ENCODE assay signal across 1 cellular context in the genomic region with DNA sequence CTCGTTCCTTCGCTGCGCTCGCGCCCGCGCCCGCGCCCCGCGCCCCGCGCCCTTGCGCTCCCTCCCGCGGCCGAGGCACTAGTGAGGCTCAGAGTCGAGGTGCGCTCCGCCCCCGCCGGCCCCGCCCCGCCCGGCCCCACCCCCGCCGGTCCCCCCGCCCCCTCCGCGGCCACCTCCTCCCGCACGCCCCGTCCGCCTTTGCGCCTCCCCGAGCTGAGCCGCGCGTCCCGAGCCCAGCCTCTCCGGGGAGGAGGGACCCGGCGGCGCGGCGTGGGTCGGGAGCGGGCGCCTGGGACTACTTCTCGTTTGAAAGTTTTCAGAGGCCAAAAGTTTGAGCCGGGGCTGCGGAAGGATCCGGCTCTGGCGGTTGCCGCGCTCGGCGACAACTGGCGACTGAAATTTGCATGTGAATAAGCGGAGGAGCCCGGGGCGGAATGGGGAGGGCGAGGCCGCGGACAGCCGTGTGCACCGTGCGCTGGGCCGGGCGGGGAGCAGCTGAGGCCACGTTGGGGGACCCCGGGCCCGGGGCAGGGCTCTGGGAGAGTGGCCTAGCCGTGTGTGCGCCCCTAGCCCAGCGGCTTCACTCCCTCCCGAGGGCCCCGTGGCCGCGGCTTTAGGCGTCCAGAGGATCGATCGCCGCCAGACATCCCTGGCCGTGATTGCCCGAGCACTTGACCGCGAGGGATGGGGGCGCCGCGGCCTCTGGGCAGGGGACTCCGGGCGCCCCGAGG.
A peak's percentile ranks its signal among the peaks of the same experiment; 100 is the strongest.
TF ChIP-seq lines count a peak whose summit lies in the region.

A gene (minus strand): TSS at position 83 of the 731 bp plus-strand sequence. CDS start 262 bp downstream, outside the sequence.

TF ChIP-seq in HEK293, 187 proteins besides CTCF, POLR2A, EP300 and RAD21 (continued from another document and continues in another):
- TF ChIP-seq, protein P1, sequence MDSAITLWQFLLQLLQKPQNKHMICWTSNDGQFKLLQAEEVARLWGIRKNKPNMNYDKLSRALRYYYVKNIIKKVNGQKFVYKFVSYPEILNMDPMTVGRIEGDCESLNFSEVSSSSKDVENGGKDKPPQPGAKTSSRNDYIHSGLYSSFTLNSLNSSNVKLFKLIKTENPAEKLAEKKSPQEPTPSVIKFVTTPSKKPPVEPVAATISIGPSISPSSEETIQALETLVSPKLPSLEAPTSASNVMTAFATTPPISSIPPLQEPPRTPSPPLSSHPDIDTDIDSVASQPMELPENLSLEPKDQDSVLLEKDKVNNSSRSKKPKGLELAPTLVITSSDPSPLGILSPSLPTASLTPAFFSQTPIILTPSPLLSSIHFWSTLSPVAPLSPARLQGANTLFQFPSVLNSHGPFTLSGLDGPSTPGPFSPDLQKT (IDR thresholded peaks at IDR 0.05; ENCODE audit: borderline replicate concordance, low read depth, low read length) = no peak
- TF ChIP-seq, protein P2, sequence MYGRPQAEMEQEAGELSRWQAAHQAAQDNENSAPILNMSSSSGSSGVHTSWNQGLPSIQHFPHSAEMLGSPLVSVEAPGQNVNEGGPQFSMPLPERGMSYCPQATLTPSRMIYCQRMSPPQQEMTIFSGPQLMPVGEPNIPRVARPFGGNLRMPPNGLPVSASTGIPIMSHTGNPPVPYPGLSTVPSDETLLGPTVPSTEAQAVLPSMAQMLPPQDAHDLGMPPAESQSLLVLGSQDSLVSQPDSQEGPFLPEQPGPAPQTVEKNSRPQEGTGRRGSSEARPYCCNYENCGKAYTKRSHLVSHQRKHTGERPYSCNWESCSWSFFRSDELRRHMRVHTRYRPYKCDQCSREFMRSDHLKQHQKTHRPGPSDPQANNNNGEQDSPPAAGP (tag by site-specific recombination; IDR thresholded peaks at IDR 0.05) = peak; percentile 81; the same call in 1 of the 2 replicates
- no peak for TF ChIP-seq ZNF768 (tag by site-specific recombination; IDR thresholded peaks at IDR 0.05)
- peak; percentile 60; the same call in 1 of the 2 replicates for TF ChIP-seq WT1 (tag by site-specific recombination; IDR thresholded peaks at IDR 0.05)
- TF ChIP-seq ZNF121 (tag by site-specific recombination; IDR thresholded peaks at IDR 0.05) = no peak; the same call in 1 of the 2 replicates
- TF ChIP-seq ZSCAN16 (tag by site-specific recombination; IDR thresholded peaks at IDR 0.05) = no peak
- TF ChIP-seq, protein P3, sequence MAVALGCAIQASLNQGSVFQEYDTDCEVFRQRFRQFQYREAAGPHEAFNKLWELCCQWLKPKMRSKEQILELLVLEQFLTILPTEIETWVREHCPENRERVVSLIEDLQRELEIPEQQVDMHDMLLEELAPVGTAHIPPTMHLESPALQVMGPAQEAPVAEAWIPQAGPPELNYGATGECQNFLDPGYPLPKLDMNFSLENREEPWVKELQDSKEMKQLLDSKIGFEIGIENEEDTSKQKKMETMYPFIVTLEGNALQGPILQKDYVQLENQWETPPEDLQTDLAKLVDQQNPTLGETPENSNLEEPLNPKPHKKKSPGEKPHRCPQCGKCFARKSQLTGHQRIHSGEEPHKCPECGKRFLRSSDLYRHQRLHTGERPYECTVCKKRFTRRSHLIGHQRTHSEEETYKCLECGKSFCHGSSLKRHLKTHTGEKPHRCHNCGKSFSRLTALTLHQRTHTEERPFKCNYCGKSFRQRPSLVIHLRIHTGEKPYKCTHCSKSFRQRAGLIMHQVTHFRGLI (tag by site-specific recombination; IDR thresholded peaks at IDR 0.05) = peak; percentile 76
- TF ChIP-seq, protein P4, sequence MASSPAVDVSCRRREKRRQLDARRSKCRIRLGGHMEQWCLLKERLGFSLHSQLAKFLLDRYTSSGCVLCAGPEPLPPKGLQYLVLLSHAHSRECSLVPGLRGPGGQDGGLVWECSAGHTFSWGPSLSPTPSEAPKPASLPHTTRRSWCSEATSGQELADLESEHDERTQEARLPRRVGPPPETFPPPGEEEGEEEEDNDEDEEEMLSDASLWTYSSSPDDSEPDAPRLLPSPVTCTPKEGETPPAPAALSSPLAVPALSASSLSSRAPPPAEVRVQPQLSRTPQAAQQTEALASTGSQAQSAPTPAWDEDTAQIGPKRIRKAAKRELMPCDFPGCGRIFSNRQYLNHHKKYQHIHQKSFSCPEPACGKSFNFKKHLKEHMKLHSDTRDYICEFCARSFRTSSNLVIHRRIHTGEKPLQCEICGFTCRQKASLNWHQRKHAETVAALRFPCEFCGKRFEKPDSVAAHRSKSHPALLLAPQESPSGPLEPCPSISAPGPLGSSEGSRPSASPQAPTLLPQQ (tag by site-specific recombination; IDR thresholded peaks at IDR 0.05) = peak; percentile 83
- TF ChIP-seq ZNF529 (tag by site-specific recombination; IDR thresholded peaks at IDR 0.05; ENCODE audit: insufficient replicate concordance) = no peak
- TF ChIP-seq ZFP69B (tag by site-specific recombination; IDR thresholded peaks at IDR 0.05) = peak; percentile 74; the same call in 1 of the 2 replicates
- TF ChIP-seq ZNF843 (tag by site-specific recombination; IDR thresholded peaks at IDR 0.05) = peak; percentile 60; the same call in 1 of the 2 replicates
- no peak for TF ChIP-seq MEIS1 (CRISPR knock-in tag; IDR thresholded peaks at IDR 0.05; ENCODE audit: borderline replicate concordance)
- TF ChIP-seq ZNF169 (tag by site-specific recombination; IDR thresholded peaks at IDR 0.05) = no peak; the same call in 1 of the 2 replicates
- TF ChIP-seq ZNF76 (tag by site-specific recombination; IDR thresholded peaks at IDR 0.05; ENCODE audit: borderline replicate concordance, low read depth) = peak; percentile 79
- TF ChIP-seq, protein P5, sequence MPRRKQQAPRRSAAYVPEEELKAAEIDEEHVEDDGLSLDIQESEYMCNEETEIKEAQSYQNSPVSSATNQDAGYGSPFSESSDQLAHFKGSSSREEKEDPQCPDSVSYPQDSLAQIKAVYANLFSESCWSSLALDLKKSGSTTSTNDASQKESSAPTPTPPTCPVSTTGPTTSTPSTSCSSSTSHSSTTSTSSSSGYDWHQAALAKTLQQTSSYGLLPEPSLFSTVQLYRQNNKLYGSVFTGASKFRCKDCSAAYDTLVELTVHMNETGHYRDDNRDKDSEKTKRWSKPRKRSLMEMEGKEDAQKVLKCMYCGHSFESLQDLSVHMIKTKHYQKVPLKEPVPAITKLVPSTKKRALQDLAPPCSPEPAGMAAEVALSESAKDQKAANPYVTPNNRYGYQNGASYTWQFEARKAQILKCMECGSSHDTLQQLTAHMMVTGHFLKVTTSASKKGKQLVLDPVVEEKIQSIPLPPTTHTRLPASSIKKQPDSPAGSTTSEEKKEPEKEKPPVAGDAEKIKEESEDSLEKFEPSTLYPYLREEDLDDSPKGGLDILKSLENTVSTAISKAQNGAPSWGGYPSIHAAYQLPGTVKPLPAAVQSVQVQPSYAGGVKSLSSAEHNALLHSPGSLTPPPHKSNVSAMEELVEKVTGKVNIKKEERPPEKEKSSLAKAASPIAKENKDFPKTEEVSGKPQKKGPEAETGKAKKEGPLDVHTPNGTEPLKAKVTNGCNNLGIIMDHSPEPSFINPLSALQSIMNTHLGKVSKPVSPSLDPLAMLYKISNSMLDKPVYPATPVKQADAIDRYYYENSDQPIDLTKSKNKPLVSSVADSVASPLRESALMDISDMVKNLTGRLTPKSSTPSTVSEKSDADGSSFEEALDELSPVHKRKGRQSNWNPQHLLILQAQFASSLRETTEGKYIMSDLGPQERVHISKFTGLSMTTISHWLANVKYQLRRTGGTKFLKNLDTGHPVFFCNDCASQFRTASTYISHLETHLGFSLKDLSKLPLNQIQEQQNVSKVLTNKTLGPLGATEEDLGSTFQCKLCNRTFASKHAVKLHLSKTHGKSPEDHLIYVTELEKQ (tag by site-specific recombination; IDR thresholded peaks at IDR 0.05; ENCODE audit: borderline replicate concordance) = no peak
- 0 out of 2 replicates have a peak, but pooled peaks have one; percentile 20 for TF ChIP-seq ZBTB21 (tag by site-specific recombination; IDR thresholded peaks at IDR 0.05)
- peak; percentile 95 for TF ChIP-seq ZSCAN30 (tag by site-specific recombination; IDR thresholded peaks at IDR 0.05)
- TF ChIP-seq ZNF302 (tag by site-specific recombination; IDR thresholded peaks at IDR 0.05; ENCODE audit: low read depth) = no peak
- TF ChIP-seq, protein P6, sequence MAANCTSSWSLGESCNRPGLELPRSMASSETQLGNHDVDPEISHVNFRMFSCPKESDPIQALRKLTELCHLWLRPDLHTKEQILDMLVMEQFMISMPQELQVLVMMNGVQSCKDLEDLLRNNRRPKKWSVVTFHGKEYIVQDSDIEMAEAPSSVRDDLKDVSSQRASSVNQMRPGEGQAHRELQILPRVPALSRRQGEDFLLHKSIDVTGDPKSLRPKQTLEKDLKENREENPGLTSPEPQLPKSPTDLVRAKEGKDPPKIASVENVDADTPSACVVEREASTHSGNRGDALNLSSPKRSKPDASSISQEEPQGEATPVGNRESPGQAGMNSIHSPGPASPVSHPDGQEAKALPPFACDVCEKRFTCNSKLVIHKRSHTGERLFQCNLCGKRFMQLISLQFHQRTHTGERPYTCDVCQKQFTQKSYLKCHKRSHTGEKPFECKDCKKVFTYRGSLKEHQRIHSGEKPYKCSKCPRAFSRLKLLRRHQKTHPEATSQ (tag by site-specific recombination; IDR thresholded peaks at IDR 0.05) = peak; percentile 40; the same call in 1 of the 2 replicates
- peak; percentile 87 for TF ChIP-seq ZNF184 (tag by site-specific recombination; IDR thresholded peaks at IDR 0.05)
- TF ChIP-seq, protein P7, sequence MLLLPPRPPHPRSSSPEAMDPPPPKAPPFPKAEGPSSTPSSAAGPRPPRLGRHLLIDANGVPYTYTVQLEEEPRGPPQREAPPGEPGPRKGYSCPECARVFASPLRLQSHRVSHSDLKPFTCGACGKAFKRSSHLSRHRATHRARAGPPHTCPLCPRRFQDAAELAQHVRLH (tag by site-specific recombination; IDR thresholded peaks at IDR 0.05) = no peak
- TF ChIP-seq, protein P8, sequence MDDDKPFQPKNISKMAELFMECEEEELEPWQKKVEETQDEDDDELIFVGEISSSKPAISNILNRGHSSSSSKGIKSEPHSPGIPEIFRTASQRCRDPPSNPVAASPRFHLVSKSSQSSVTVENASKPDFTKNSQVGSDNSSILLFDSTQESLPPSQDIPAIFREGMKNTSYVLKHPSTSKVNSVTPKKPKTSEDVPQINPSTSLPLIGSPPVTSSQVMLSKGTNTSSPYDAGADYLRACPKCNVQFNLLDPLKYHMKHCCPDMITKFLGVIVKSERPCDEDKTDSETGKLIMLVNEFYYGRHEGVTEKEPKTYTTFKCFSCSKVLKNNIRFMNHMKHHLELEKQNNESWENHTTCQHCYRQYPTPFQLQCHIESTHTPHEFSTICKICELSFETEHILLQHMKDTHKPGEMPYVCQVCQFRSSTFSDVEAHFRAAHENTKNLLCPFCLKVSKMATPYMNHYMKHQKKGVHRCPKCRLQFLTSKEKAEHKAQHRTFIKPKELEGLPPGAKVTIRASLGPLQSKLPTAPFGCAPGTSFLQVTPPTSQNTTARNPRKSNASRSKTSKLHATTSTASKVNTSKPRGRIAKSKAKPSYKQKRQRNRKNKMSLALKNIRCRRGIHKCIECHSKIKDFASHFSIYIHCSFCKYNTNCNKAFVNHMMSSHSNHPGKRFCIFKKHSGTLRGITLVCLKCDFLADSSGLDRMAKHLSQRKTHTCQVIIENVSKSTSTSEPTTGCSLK (tag by site-specific recombination; IDR thresholded peaks at IDR 0.05) = no peak
- TF ChIP-seq ZNF324 (tag by site-specific recombination; IDR thresholded peaks at IDR 0.05) = peak; percentile 88
- peak; percentile 50; the same call in 1 of the 2 replicates for TF ChIP-seq ZNF146 (tag by site-specific recombination; IDR thresholded peaks at IDR 0.05)
- TF ChIP-seq, protein P9, sequence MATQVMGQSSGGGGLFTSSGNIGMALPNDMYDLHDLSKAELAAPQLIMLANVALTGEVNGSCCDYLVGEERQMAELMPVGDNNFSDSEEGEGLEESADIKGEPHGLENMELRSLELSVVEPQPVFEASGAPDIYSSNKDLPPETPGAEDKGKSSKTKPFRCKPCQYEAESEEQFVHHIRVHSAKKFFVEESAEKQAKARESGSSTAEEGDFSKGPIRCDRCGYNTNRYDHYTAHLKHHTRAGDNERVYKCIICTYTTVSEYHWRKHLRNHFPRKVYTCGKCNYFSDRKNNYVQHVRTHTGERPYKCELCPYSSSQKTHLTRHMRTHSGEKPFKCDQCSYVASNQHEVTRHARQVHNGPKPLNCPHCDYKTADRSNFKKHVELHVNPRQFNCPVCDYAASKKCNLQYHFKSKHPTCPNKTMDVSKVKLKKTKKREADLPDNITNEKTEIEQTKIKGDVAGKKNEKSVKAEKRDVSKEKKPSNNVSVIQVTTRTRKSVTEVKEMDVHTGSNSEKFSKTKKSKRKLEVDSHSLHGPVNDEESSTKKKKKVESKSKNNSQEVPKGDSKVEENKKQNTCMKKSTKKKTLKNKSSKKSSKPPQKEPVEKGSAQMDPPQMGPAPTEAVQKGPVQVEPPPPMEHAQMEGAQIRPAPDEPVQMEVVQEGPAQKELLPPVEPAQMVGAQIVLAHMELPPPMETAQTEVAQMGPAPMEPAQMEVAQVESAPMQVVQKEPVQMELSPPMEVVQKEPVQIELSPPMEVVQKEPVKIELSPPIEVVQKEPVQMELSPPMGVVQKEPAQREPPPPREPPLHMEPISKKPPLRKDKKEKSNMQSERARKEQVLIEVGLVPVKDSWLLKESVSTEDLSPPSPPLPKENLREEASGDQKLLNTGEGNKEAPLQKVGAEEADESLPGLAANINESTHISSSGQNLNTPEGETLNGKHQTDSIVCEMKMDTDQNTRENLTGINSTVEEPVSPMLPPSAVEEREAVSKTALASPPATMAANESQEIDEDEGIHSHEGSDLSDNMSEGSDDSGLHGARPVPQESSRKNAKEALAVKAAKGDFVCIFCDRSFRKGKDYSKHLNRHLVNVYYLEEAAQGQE (tag by site-specific recombination; IDR thresholded peaks at IDR 0.05) = no peak; the same call in 1 of the 2 replicates
- no peak for TF ChIP-seq ZNF155 (tag by site-specific recombination; IDR thresholded peaks at IDR 0.05)
- peak; percentile 83; the same call in 1 of the 2 replicates for TF ChIP-seq ZXDB (tag by site-specific recombination; IDR thresholded peaks at IDR 0.05)
- peak; percentile 46 for TF ChIP-seq SP2 (tag by site-specific recombination; IDR thresholded peaks at IDR 0.05)
- no peak for TF ChIP-seq HOXA7 (CRISPR knock-in tag; IDR thresholded peaks at IDR 0.05; ENCODE audit: borderline replicate concordance)
- TF ChIP-seq, protein P10, sequence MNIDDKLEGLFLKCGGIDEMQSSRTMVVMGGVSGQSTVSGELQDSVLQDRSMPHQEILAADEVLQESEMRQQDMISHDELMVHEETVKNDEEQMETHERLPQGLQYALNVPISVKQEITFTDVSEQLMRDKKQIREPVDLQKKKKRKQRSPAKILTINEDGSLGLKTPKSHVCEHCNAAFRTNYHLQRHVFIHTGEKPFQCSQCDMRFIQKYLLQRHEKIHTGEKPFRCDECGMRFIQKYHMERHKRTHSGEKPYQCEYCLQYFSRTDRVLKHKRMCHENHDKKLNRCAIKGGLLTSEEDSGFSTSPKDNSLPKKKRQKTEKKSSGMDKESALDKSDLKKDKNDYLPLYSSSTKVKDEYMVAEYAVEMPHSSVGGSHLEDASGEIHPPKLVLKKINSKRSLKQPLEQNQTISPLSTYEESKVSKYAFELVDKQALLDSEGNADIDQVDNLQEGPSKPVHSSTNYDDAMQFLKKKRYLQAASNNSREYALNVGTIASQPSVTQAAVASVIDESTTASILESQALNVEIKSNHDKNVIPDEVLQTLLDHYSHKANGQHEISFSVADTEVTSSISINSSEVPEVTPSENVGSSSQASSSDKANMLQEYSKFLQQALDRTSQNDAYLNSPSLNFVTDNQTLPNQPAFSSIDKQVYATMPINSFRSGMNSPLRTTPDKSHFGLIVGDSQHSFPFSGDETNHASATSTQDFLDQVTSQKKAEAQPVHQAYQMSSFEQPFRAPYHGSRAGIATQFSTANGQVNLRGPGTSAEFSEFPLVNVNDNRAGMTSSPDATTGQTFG (tag by site-specific recombination; IDR thresholded peaks at IDR 0.05; ENCODE audit: borderline replicate concordance) = no peak
- TF ChIP-seq HOXD13 (CRISPR knock-in tag; IDR thresholded peaks at IDR 0.05; ENCODE audit: borderline replicate concordance) = no peak
- peak; percentile 83 for TF ChIP-seq PRDM1 (tag by site-specific recombination; IDR thresholded peaks at IDR 0.05)
- peak; percentile 71 for TF ChIP-seq ZNF2 (tag by site-specific recombination; IDR thresholded peaks at IDR 0.05)
